Comparison of ENCODE assay signal across 9 cellular contexts in the genomic region with DNA sequence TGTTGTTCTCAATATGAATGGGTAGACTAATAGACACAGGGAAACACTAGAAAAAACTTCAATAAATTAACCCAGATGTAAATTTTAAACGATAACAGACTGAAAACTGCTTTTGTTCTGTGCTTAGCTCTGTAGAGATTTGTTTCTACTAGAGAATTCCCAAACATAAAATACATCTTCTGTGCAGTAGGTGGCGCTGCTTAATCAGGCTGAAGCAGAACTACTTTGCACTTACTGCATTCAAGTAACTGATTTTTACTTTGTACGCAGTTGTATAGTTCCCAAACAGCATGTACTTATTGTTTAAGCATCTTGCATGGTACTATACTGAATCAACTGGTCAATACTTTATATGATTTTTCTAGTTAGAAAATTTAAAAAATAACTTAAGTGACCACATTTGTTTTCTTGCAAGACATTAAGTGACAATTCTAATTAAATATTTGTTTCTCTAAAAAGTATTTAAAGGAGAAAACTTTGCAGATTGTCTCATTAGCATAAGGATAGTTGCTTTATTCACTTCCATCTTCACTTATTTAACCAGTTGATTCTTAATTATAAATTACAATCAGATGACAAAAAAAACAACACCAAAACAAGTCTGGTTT.
DNase-seq lines count a peak whose midpoint lies in the region; ATAC-seq and TF ChIP-seq lines count a peak whose summit lies in the region.
"Had no signal": no experiment of that assay in that cellular context is flagged by ENCODE, and none has a peak within 500 bp of the region (broad histone marks: within the 10 kb centered on the region; RNA-seq: fewer than 3 reads in every experiment).

No MANE protein-coding gene starts in this region.

- H3K36me3 ChIP-seq in BJ (ENCODE audit: control insufficient read depth, insufficient read depth, low read length), result no peaks in the 10 kb centered on the region
- H3K36me3 ChIP-seq in naive thymus-derived CD4-positive, alpha-beta T cell (ENCODE audit: control insufficient read depth in 2 of 3, insufficient read depth in 3 of 3, low read length in 3 of 3), result peaks cover 4 to 14% (median 9%) of the 10 kb centered on the region in 3 experiments

- no peaks in the 10 kb centered on the region for H3K9me3 ChIP-seq in naive thymus-derived CD4-positive, alpha-beta T cell (ENCODE audit: control insufficient read depth in 2 of 3, low read length in 3 of 3)

- no peaks in the 10 kb centered on the region for H3K9me3 Mint-ChIP-seq in activated CD8-positive, alpha-beta T cell treated with anti-CD3 and anti-CD28 coated beads, Interleukin-2, amount 10 ng/mL, durations not matched to agents 7 days and 5 days (ENCODE audit: insufficient read depth)
- peaks cover 0 to 3% (median 0%) of the 10 kb centered on the region in 11 donors for H3K9me3 Mint-ChIP-seq in naive thymus-derived CD4-positive, alpha-beta T cell
- H3K9me3 Mint-ChIP-seq: T-helper 1 cell treated with Interleukin-12 subunit alpha and Interleukin-12 subunit beta and Interleukin-4 antibody, amounts not matched to agents 30 μg/mL and 1 μg/mL, for 36 hours had no signal

- DNase-seq in BJ (ENCODE audit: low read depth), result peak; percentile 26
- peak; percentile 30 for DNase-seq in NCI-H748 treated with DMSO at 0.1 percent for 48 hours (lab: John Stamatoyannopoulos, UW)
- DNase-seq in activated CD8-positive, alpha-beta T cell treated with anti-CD3 and anti-CD28 coated beads, Interleukin-2, amount 10 ng/mL, durations not matched to agents 7 days and 5 days, result peak; percentile 71
- DNase-seq in epithelial cell of esophagus (ENCODE audit: low read depth), result peak; percentile 78
- peak in 8 of 9 donors; percentile 30 to 73 (median 66) for DNase-seq in naive thymus-derived CD4-positive, alpha-beta T cell
- peak in 27 of 49 donors; percentile 0 to 46 (median 12) for DNase-seq in substantia nigra (lab: John Stamatoyannopoulos, UW)

- CTCF ChIA-PET in BJ (lab: Yijun Ruan, JAX), result interaction anchor here (0.7 to 1.0 kb wide), 2 partner anchors 14 to 278 kb away, joined by 3 to 4 read pairs; no protein-coding TSS in a partner anchor
- CTCF ChIA-PET in activated CD8-positive, alpha-beta T cell treated with anti-CD3 and anti-CD28 coated beads, Interleukin-2, amount 10 ng/mL, durations not matched to agents 7 days and 5 days (lab: Charles Lee), result interaction anchor here (0.6 to 1.4 kb wide), 11 partner anchors 9 to 721 kb away, joined by 3 to 6 read pairs (median 4); a partner anchor contains a TSS
- CTCF ChIA-PET in naive thymus-derived CD4-positive, alpha-beta T cell (lab: Charles Lee), result interaction anchor here (0.6 to 1.2 kb wide), 7 partner anchors 36 to 721 kb away, joined by 3 to 7 read pairs (median 3); a partner anchor contains a TSS

- no peak overlapping the region for H3K4me3 Mint-ChIP-seq in activated CD8-positive, alpha-beta T cell treated with anti-CD3 and anti-CD28 coated beads, Interleukin-2, amount 10 ng/mL, durations not matched to agents 7 days and 5 days
- no peak overlapping the region for H3K4me3 Mint-ChIP-seq in naive thymus-derived CD4-positive, alpha-beta T cell
- H3K4me3 Mint-ChIP-seq: T-helper 1 cell treated with Interleukin-12 subunit alpha and Interleukin-12 subunit beta and Interleukin-4 antibody, amounts not matched to agents 30 μg/mL and 1 μg/mL, for 36 hours had no signal

- no peak overlapping the region for H3K27ac Mint-ChIP-seq in activated CD8-positive, alpha-beta T cell treated with anti-CD3 and anti-CD28 coated beads, Interleukin-2, amount 10 ng/mL, durations not matched to agents 7 days and 5 days
- peak overlapping the region in 1 of 9 donors; percentile 22 for H3K27ac Mint-ChIP-seq in naive thymus-derived CD4-positive, alpha-beta T cell
- H3K27ac Mint-ChIP-seq: T-helper 1 cell treated with Interleukin-12 subunit alpha and Interleukin-12 subunit beta and Interleukin-4 antibody, amounts not matched to agents 30 μg/mL and 1 μg/mL, for 36 hours had no signal

- TF ChIP-seq CTCF in BJ (IDR thresholded peaks at IDR 0.05; ENCODE audit: insufficient read depth, low read depth, low read length) (peak; percentile 80), epithelial cell of esophagus (IDR thresholded peaks at IDR 0.05; ENCODE audit: insufficient read depth, low read depth, low read length, missing control alignments) (peak; percentile 83)

- no peak overlapping the region for H3K4me3 ChIP-seq in BJ (ENCODE audit: low read depth, low read length)
- H3K4me3 ChIP-seq in epithelial cell of esophagus (ENCODE audit: low read length), result no peak overlapping the region
- H3K4me3 ChIP-seq in naive thymus-derived CD4-positive, alpha-beta T cell (ENCODE audit: low read length), result no peak overlapping the region

- POLR2A ChIA-PET in BJ (lab: Charles Lee), result no interaction called here
- POLR2A ChIA-PET in activated CD8-positive, alpha-beta T cell treated with anti-CD3 and anti-CD28 coated beads, Interleukin-2, amount 10 ng/mL, durations not matched to agents 7 days and 5 days (lab: Charles Lee), result no interaction called here
- POLR2A ChIA-PET in naive thymus-derived CD4-positive, alpha-beta T cell (lab: Charles Lee), result no interaction called here

- H3K27me3 ChIP-seq in BJ (ENCODE audit: control insufficient read depth, insufficient read depth, low read length), result no peaks in the 10 kb centered on the region
- no peaks in the 10 kb centered on the region for H3K27me3 ChIP-seq in naive thymus-derived CD4-positive, alpha-beta T cell (ENCODE audit: control insufficient read depth in 2 of 2, insufficient read depth in 2 of 2, low read length in 2 of 2)

- ATAC-seq in GM18870 (IDR thresholded peaks at IDR 0.05; ENCODE audit: unreplicated experiment), result peak; percentile 84
- peak; percentile 79 for ATAC-seq in HG03280 (IDR thresholded peaks at IDR 0.05; ENCODE audit: unreplicated experiment)
- peak; percentile 61 for ATAC-seq in activated CD8-positive, alpha-beta T cell treated with anti-CD3 and anti-CD28 coated beads, Interleukin-2, amount 10 ng/mL, durations not matched to agents 7 days and 5 days
- peak; percentile 83 for ATAC-seq in naive thymus-derived CD4-positive, alpha-beta T cell

- peaks cover 17% of the 10 kb centered on the region for H3K36me3 Mint-ChIP-seq in activated CD8-positive, alpha-beta T cell treated with anti-CD3 and anti-CD28 coated beads, Interleukin-2, amount 10 ng/mL, durations not matched to agents 7 days and 5 days (ENCODE audit: low read depth)
- peaks cover 4 to 34% (median 16%) of the 10 kb centered on the region in 5 donors for H3K36me3 Mint-ChIP-seq in naive thymus-derived CD4-positive, alpha-beta T cell

- peaks cover 11% of the 10 kb centered on the region for H3K4me1 Mint-ChIP-seq in activated CD8-positive, alpha-beta T cell treated with anti-CD3 and anti-CD28 coated beads, Interleukin-2, amount 10 ng/mL, durations not matched to agents 7 days and 5 days (ENCODE audit: low read depth)
- H3K4me1 Mint-ChIP-seq in naive thymus-derived CD4-positive, alpha-beta T cell, result peaks cover 10 to 38% (median 37%) of the 10 kb centered on the region in 7 donors

- intact Hi-C loops in naive thymus-derived CD4-positive, alpha-beta T cell (cut with micrococcal nuclease), result loop anchor here (1.0 to 10.0 kb wide), 15 partner anchors 156 to 1388 kb away; a partner anchor contains a TSS

- no peaks in the 10 kb centered on the region for H3K27me3 Mint-ChIP-seq in activated CD8-positive, alpha-beta T cell treated with anti-CD3 and anti-CD28 coated beads, Interleukin-2, amount 10 ng/mL, durations not matched to agents 7 days and 5 days (ENCODE audit: low read depth)
- H3K27me3 Mint-ChIP-seq in naive thymus-derived CD4-positive, alpha-beta T cell, result no peaks in the 10 kb centered on the region

- H3K4me1 ChIP-seq in naive thymus-derived CD4-positive, alpha-beta T cell (ENCODE audit: control insufficient read depth in 2 of 2, insufficient read depth in 2 of 2, low read length in 2 of 2), result peaks cover 0 to 32% of the 10 kb centered on the region in 2 donors

- H3K27ac ChIP-seq in naive thymus-derived CD4-positive, alpha-beta T cell (ENCODE audit: low read depth, low read length), result no peak overlapping the region
- no peak overlapping the region for H3K27ac ChIP-seq in substantia nigra (ENCODE audit: low read depth, low read length, poor library complexity, severe bottlenecking)

Comparison
In these comparisons a context has a peak if more than half of its experiments do, and no peak if none do; other contexts are left out.
1. DNase-seq: peak in every context shown above with its lines; median percentile 78 in epithelial cell of esophagus; 71 in activated CD8-positive, alpha-beta T cell treated with anti-CD3 and anti-CD28 coated beads, Interleukin-2, amount 10 ng/mL, durations not matched to agents 7 days and 5 days; 66 in naive thymus-derived CD4-positive, alpha-beta T cell; 30 in NCI-H748 treated with DMSO at 0.1 percent for 48 hours; 26 in BJ; 12 in substantia nigra.